Comparison of ENCODE assay signal across 25 cellular contexts in genomic region chr5:12691330-12691729, GRCh38.
DNase-seq lines count a peak whose midpoint lies in the region; ATAC-seq, FAIRE-seq and TF ChIP-seq lines count a peak whose summit lies in the region.
"Had no signal": no experiment of that assay in that cellular context is flagged by ENCODE, and none has a peak within 500 bp of the region (broad histone marks: within the 10 kb centered on the region; RNA-seq: fewer than 3 reads in every experiment).

No MANE protein-coding gene starts in this region.

- H4K91ac ChIP-seq in H9 (ENCODE audit: insufficient read length, low read depth, low read length), result no peak overlapping the region

- H3K9me3 Mint-ChIP-seq in H9, result no peaks in the 10 kb centered on the region
- H3K9me3 Mint-ChIP-seq in WTC11, result no peaks in the 10 kb centered on the region

- H3K36me3 Mint-ChIP-seq in H9 (ENCODE audit: insufficient read depth in 1 of 3, low read depth in 3 of 3), result no peaks in the 10 kb centered on the region
- no peaks in the 10 kb centered on the region for H3K36me3 Mint-ChIP-seq in WTC11

- H2AFZ ChIP-seq in H9 (ENCODE audit: low read length), result peak overlapping the region; percentile 85

- H2BK15ac ChIP-seq in H9 (ENCODE audit: low read depth, low read length) (no peak overlapping the region), mesendoderm (replicated peaks; ENCODE audit: low read depth) (no peak overlapping the region)

- H3T11ph ChIP-seq in H9 (ENCODE audit: low read length), result no peak overlapping the region

- H2BK120ac ChIP-seq in H9 (ENCODE audit: low read depth, low read length, poor library complexity, severe bottlenecking) (no peak overlapping the region), mesendoderm (ENCODE audit: low read depth, low read length) (no peak overlapping the region)

- POLR2A ChIA-PET in WTC11 (lab: Charles Lee), result no interaction called here

- intact Hi-C loops in left ventricle myocardium inferior (cut with micrococcal nuclease), result no loop called here

- FAIRE-seq in small intestine (lab: Jason Lieb, UNC) (no peak), GM12891 (lab: Jason Lieb, UNC) (no peak)
- FAIRE-seq: urothelium cell line had no signal

- no peak overlapping the region for H3K18ac ChIP-seq in H9 (ENCODE audit: insufficient read length, low read depth, low read length)
- H3K18ac ChIP-seq in mesendoderm (ENCODE audit: low read length), result no peak overlapping the region

- no peaks in the 10 kb centered on the region for H3K23me2 ChIP-seq in H9 (ENCODE audit: insufficient read length, low read depth, low read length, poor library complexity, severe bottlenecking)

- H2AK5ac ChIP-seq in H9 (ENCODE audit: insufficient read length, low read length), result no peak overlapping the region
- no peak overlapping the region for H2AK5ac ChIP-seq in mesendoderm (ENCODE audit: low read length)

- no peaks in the 10 kb centered on the region for H3K27me3 Mint-ChIP-seq in H9 (ENCODE audit: low read depth)
- no peaks in the 10 kb centered on the region for H3K27me3 Mint-ChIP-seq in WTC11 (ENCODE audit: low read depth)
- H3K27me3 Mint-ChIP-seq: activated CD4-positive, alpha-beta T cell treated with anti-CD3 and anti-CD28 coated beads, Interleukin-2, amount 10 ng/mL, durations not matched to agents 7 days and 5 days had no signal

- H3K36me3 ChIP-seq in mesendoderm (ENCODE audit: control insufficient read depth, insufficient read depth, low read length), result no peaks in the 10 kb centered on the region
- H3K36me3 ChIP-seq in small intestine (ENCODE audit: control insufficient read depth in 2 of 2, insufficient read depth in 2 of 2, low read length in 2 of 2), result no peaks in the 10 kb centered on the region
- no peaks in the 10 kb centered on the region for H3K36me3 ChIP-seq in left ventricle myocardium inferior
- H3K36me3 ChIP-seq: ascending aorta; BLaER1 treated with 17β-estradiol and CSF1 and Interleukin-3, amounts not matched to agents 10 nM and 100 nM had no signal

- H3K4me3 Mint-ChIP-seq in H9 (no peak overlapping the region), WTC11 (no peak overlapping the region)
- H3K4me3 Mint-ChIP-seq: activated CD4-positive, alpha-beta T cell treated with anti-CD3 and anti-CD28 coated beads, Interleukin-2, amount 10 ng/mL, durations not matched to agents 7 days and 5 days; activated T-helper 1 cell treated with anti-CD3 and anti-CD28 coated beads, Interleukin-12 subunit alpha, Interleukin-12 subunit beta, Interleukin-2, Interleukin-4 antibody, amounts not matched to agents 30 ng/mL and 10 ng/mL and 1 ng/mL, durations not matched to agents 14 hours and 24 hours and 36 hours had no signal

- H3K4me3 ChIP-seq in mesendoderm (ENCODE audit: low read length), result no peak overlapping the region
- no peak overlapping the region for H3K4me3 ChIP-seq in small intestine (ENCODE audit: low read depth in 1 of 2, low read length in 2 of 2)
- H3K4me3 ChIP-seq in left ventricle myocardium inferior, result no peak overlapping the region
- H3K4me3 ChIP-seq: ascending aorta; BLaER1 treated with 17β-estradiol and CSF1 and Interleukin-3, amounts not matched to agents 10 nM and 100 nM had no signal

- H3K9ac ChIP-seq in H9 (ENCODE audit: extremely low read depth, insufficient read length, low read length) (no peak overlapping the region), mesendoderm (ENCODE audit: low read length) (no peak overlapping the region)
- H3K9ac ChIP-seq: BLaER1 treated with 17β-estradiol and CSF1 and Interleukin-3, amounts not matched to agents 10 nM and 100 nM; SK-N-SH had no signal

- no peak overlapping the region for H2BK5ac ChIP-seq in H9 (ENCODE audit: insufficient read length, low read length)
- no peak overlapping the region for H2BK5ac ChIP-seq in mesendoderm (ENCODE audit: low read length)

- H3K23ac ChIP-seq in H9 (ENCODE audit: insufficient read length, low read depth, low read length) (no peak overlapping the region), mesendoderm (ENCODE audit: low read length) (no peak overlapping the region)

- H3K4me1 ChIP-seq in H9 (ENCODE audit: insufficient read depth, low read length), result peaks cover 2% of the 10 kb centered on the region
- no peaks in the 10 kb centered on the region for H3K4me1 ChIP-seq in mesendoderm (ENCODE audit: control insufficient read depth, low read depth, low read length)
- no peaks in the 10 kb centered on the region for H3K4me1 ChIP-seq in small intestine (ENCODE audit: control insufficient read depth in 2 of 2, insufficient read depth in 1 of 2, low read depth in 1 of 2, low read length in 1 of 2)
- no peaks in the 10 kb centered on the region for H3K4me1 ChIP-seq in left ventricle myocardium inferior
- H3K4me1 ChIP-seq: ascending aorta; BLaER1 treated with 17β-estradiol and CSF1 and Interleukin-3, amounts not matched to agents 10 nM and 100 nM had no signal

- H3K79me1 ChIP-seq in H9 (ENCODE audit: insufficient read depth, low read depth, low read length, poor library complexity, severe bottlenecking) (no peaks in the 10 kb centered on the region), mesendoderm (ENCODE audit: low read length) (no peaks in the 10 kb centered on the region)

- ATAC-seq in WTC11, result peak; percentile 43; the same call in 1 of the 2 replicates
- ATAC-seq: activated naive CD4-positive, alpha-beta T cell treated with anti-CD3 and anti-CD28 coated beads, Interleukin-2, amount 50 U/mL, for 72 hours; HCT116 had no signal

- no peak overlapping the region for H3K14ac ChIP-seq in H9 (ENCODE audit: insufficient read depth, low read length)

- H4K5ac ChIP-seq in H9 (ENCODE audit: insufficient read length, low read depth, low read length), result peak overlapping the region; percentile 78
- H4K5ac ChIP-seq in mesendoderm (ENCODE audit: low read length), result no peak overlapping the region

- H3K27me3 ChIP-seq in H9 (ENCODE audit: insufficient read depth, low read length) (no peaks in the 10 kb centered on the region), mesendoderm (ENCODE audit: insufficient read depth, low read length, poor library complexity) (no peaks in the 10 kb centered on the region), small intestine (ENCODE audit: control insufficient read depth in 2 of 2, insufficient read depth in 2 of 2, low read length in 2 of 2) (no peaks in the 10 kb centered on the region), left ventricle myocardium inferior (ENCODE audit: low read depth) (no peaks in the 10 kb centered on the region)
- H3K27me3 ChIP-seq: ascending aorta; BLaER1 treated with 17β-estradiol and CSF1 and Interleukin-3, amounts not matched to agents 10 nM and 100 nM had no signal

- DNase-seq in DMS53 (lab: John Stamatoyannopoulos, UW), result peak; percentile 92
- no peak for DNase-seq in H9
- no peak for DNase-seq in WTC11 (ENCODE audit: low spot score)
- peak; percentile 27 for DNase-seq in mesendoderm
- DNase-seq in small intestine, result no peak
- DNase-seq in GM12891 (ENCODE audit: insufficient read length, low spot score), result no peak
- DNase-seq in left ventricle myocardium inferior, result no peak
- DNase-seq: activated CD4-positive, alpha-beta T cell treated with anti-CD3 and anti-CD28 coated beads, Interleukin-2, amount 10 ng/mL, durations not matched to agents 7 days and 5 days; central memory CD4-positive, alpha-beta T cell; COR-L47; dermis blood vessel endothelial cell; KBM-7; kidney glomerular epithelial cell; NCI-H1417 treated with DMSO at 0.1 percent for 48 hours; NCI-H2107; NCI-H526; SK-N-SH; stimulated activated CD4-positive, alpha-beta T cell treated with anti-CD3 and anti-CD28 coated beads, Interleukin-1b, Interleukin-23, amount 100 ng/mL, for 48 hours; T-helper 2 cell had no signal

- H3K27ac ChIP-seq in H9 (ENCODE audit: insufficient read length, low read depth, low read length), result peak overlapping the region; percentile 41
- H3K27ac ChIP-seq in mesendoderm (ENCODE audit: low read depth, low read length), result no peak overlapping the region
- no peak overlapping the region for H3K27ac ChIP-seq in small intestine (ENCODE audit: low read depth in 1 of 2, low read length in 1 of 2)
- H3K27ac ChIP-seq in left ventricle myocardium inferior (replicated peaks), result no peak overlapping the region
- H3K27ac ChIP-seq: ascending aorta; BLaER1 treated with 17β-estradiol and CSF1 and Interleukin-3, amounts not matched to agents 10 nM and 100 nM had no signal

- peak overlapping the region in 1 of 3 experiments; percentile 66; a peak in 1 of 7 replicates for H3K27ac Mint-ChIP-seq in H9
- peak overlapping the region; percentile 62 for H3K27ac Mint-ChIP-seq in WTC11
- H3K27ac Mint-ChIP-seq: activated CD4-positive, alpha-beta T cell treated with anti-CD3 and anti-CD28 coated beads, Interleukin-2, amount 10 ng/mL, durations not matched to agents 7 days and 5 days; activated naive CD4-positive, alpha-beta T cell treated with anti-CD3 and anti-CD28 coated beads, Interleukin-2, amount 50 U/mL, for 72 hours; activated T-helper 1 cell treated with anti-CD3 and anti-CD28 coated beads, Interleukin-12 subunit alpha, Interleukin-12 subunit beta, Interleukin-2, Interleukin-4 antibody, amounts not matched to agents 30 ng/mL and 10 ng/mL and 1 ng/mL, durations not matched to agents 14 hours and 24 hours and 36 hours had no signal

- TF ChIP-seq POLR2A in GM12891 (IDR thresholded peaks at IDR 0.05; ENCODE audit: low read depth, low read length), result no peak

- no peak overlapping the region for H2BK20ac ChIP-seq in H9 (ENCODE audit: low read depth, low read length, poor library complexity, severe bottlenecking)

- H3K4me1 Mint-ChIP-seq in H9 (peaks cover 5 to 10% of the 10 kb centered on the region in 2 experiments), WTC11 (peaks cover 24% of the 10 kb centered on the region)
- H3K4me1 Mint-ChIP-seq: activated CD4-positive, alpha-beta T cell treated with anti-CD3 and anti-CD28 coated beads, Interleukin-2, amount 10 ng/mL, durations not matched to agents 7 days and 5 days had no signal

- H2BK12ac ChIP-seq in H9 (ENCODE audit: insufficient read length, low read depth, low read length), result no peak overlapping the region

- no peak overlapping the region for H3K4ac ChIP-seq in H9 (ENCODE audit: low read depth, low read length)
- H3K4ac ChIP-seq in mesendoderm (ENCODE audit: low read depth, low read length), result peak overlapping the region; percentile 16

- H3K4me2 ChIP-seq in H9 (ENCODE audit: insufficient read depth, insufficient read length, low read length) (no peak overlapping the region), mesendoderm (ENCODE audit: low read length) (no peak overlapping the region)
- H3K4me2 ChIP-seq: BLaER1 treated with 17β-estradiol and CSF1 and Interleukin-3, amounts not matched to agents 10 nM and 100 nM; SK-N-SH had no signal

- TF ChIP-seq CTCF in H9 (conservative IDR thresholded peaks at IDR 0.05) (no peak), WTC11 (IDR thresholded peaks at IDR 0.05) (no peak), left ventricle myocardium inferior (IDR thresholded peaks at IDR 0.05; ENCODE audit: borderline replicate concordance) (no peak)

- no peaks in the 10 kb centered on the region for H4K20me1 ChIP-seq in H9 (ENCODE audit: control insufficient read depth, insufficient read depth, insufficient read length)
- H4K20me1 ChIP-seq: BLaER1 treated with 17β-estradiol and CSF1 and Interleukin-3, amounts not matched to agents 10 nM and 100 nM had no signal

- H4K8ac ChIP-seq in H9 (replicated peaks; ENCODE audit: insufficient read length, low read depth, low read length) (no peak overlapping the region), mesendoderm (ENCODE audit: low read depth, low read length) (no peak overlapping the region)

- H3K56ac ChIP-seq in H9 (ENCODE audit: insufficient read length, low read depth, low read length), result no peak overlapping the region
- no peak overlapping the region for H3K56ac ChIP-seq in mesendoderm (ENCODE audit: low read length)

- no peaks in the 10 kb centered on the region for H3K9me3 ChIP-seq in H9 (ENCODE audit: control insufficient read depth, low read depth, low read length)
- H3K9me3 ChIP-seq in small intestine (ENCODE audit: control insufficient read depth, low read depth), result no peaks in the 10 kb centered on the region
- H3K9me3 ChIP-seq in left ventricle myocardium inferior (replicated peaks), result no peaks in the 10 kb centered on the region
- H3K9me3 ChIP-seq: ascending aorta; BLaER1 treated with 17β-estradiol and CSF1 and Interleukin-3, amounts not matched to agents 10 nM and 100 nM; SK-N-SH had no signal

- WGBS in H9 (ENCODE audit: extremely low coverage, insufficient read length, low lambda C conversion rate), result no CpG with 5 or more reads among the region's 9 CpGs
- no CpG with 5 or more reads among the region's 9 CpGs for WGBS in mesendoderm (ENCODE audit: extremely low coverage, insufficient coverage, low lambda C conversion rate)
- 43 to 50% (median 45%) methylated on average over 9 of the region's 9 CpGs for WGBS in small intestine, 3 donors

- CTCF ChIA-PET in WTC11 (lab: Charles Lee), result no interaction called here

- no peaks in the 10 kb centered on the region for H3K79me2 ChIP-seq in H9 (ENCODE audit: insufficient read depth, low read length)
- H3K79me2 ChIP-seq in mesendoderm (ENCODE audit: control insufficient read depth, insufficient read depth, low read length), result no peaks in the 10 kb centered on the region

Comparison
In these comparisons a context has a peak if more than half of its experiments do, and no peak if none do; other contexts are left out.
1. DNase-seq: peak in DMS53 (single experiment) and mesendoderm (single experiment); none in H9 (single experiment), WTC11 (single experiment), small intestine (single experiment), GM12891 (single experiment) and left ventricle myocardium inferior (single experiment).